Comparison of ENCODE assay signal across 8 cellular contexts in genomic region chr18:74082476-74083070, GRCh38.
A peak's percentile ranks its signal among the peaks of the same experiment; 100 is the strongest.
DNase-seq lines count a peak whose midpoint lies in the region; ATAC-seq, FAIRE-seq and TF ChIP-seq lines count a peak whose summit lies in the region.

No MANE protein-coding gene starts in this region.

- H3K9me3 Mint-ChIP-seq in CD4-positive, alpha-beta T cell = no peaks in the 10 kb centered on the region
- H3K9me3 Mint-ChIP-seq in activated T-helper 2 cell treated with anti-CD3 and anti-CD28 coated beads, Interferon-gamma antibody, Interleukin-2, Interleukin-4, amounts not matched to agents 10 μg/mL and 5 μg/mL and 100 μg/mL, durations not matched to agents 14 hours and 24 hours and 36 hours = no peaks in the 10 kb centered on the region

- H3K27me3 ChIP-seq in CD4-positive, alpha-beta T cell (ENCODE audit: control insufficient read depth, insufficient read depth, low read length) = no peaks in the 10 kb centered on the region
- H3K27me3 ChIP-seq in Panc1 (ENCODE audit: control insufficient read depth, insufficient read depth, low read length) = peaks cover 19% of the 10 kb centered on the region
- H3K27me3 ChIP-seq in small intestine (ENCODE audit: control insufficient read depth in 2 of 2, insufficient read depth in 2 of 2, low read length in 2 of 2) = no peaks in the 10 kb centered on the region

- POLR2A ChIA-PET in CD4-positive, alpha-beta T cell (lab: Charles Lee) = interaction anchor here (0.8 to 2.3 kb wide), 7 partner anchors 14 to 515 kb away, joined by 4 to 30 read pairs (median 6); partner anchors contain the start of genes CNDP2, FBXO15, TIMM21 and ZNF407
- POLR2A ChIA-PET in Panc1 (lab: Charles Lee) = no interaction called here

- intact Hi-C loops in CD4-positive, alpha-beta T cell (cut with DNase I, micrococcal nuclease) = loop anchor here (1.0 to 5.0 kb wide), 3 partner anchors 35 to 258 kb away; no protein-coding TSS in a partner anchor
- intact Hi-C loops in Panc1 (cut with micrococcal nuclease; ENCODE audit: unreplicated experiment) = loop anchor here (5.0 kb wide), 1 partner anchor 260 kb away; no protein-coding TSS in a partner anchor
- intact Hi-C loops in activated T-helper 2 cell treated with anti-CD3 and anti-CD28 coated beads, Interferon-gamma antibody, Interleukin-2, Interleukin-4, amounts not matched to agents 10 μg/mL and 5 μg/mL and 100 μg/mL, durations not matched to agents 14 hours and 24 hours and 36 hours (cut with micrococcal nuclease) = loop anchor here (1.0 to 5.0 kb wide), 6 partner anchors 18 to 260 kb away; partner anchors contain the start of gene TIMM21

- 7 to 18% (median 8%) methylated on average over 9 of the region's 9 CpGs for WGBS in small intestine, 3 donors

- no peaks in the 10 kb centered on the region for H3K36me3 ChIP-seq in Panc1 (ENCODE audit: control insufficient read depth, insufficient read depth, low read length)
- no peaks in the 10 kb centered on the region for H3K36me3 ChIP-seq in small intestine (ENCODE audit: control insufficient read depth in 2 of 2, insufficient read depth in 2 of 2, low read length in 2 of 2)

- peak overlapping the region in 1 of 2 experiments; percentile 20; a peak in 1 of 4 replicates for H3K4me3 ChIP-seq in Panc1 (ENCODE audit: low read depth in 2 of 2, low read length in 2 of 2)
- H3K4me3 ChIP-seq in small intestine (ENCODE audit: low read depth in 1 of 2, low read length in 2 of 2) = no peak overlapping the region

- ATAC-seq in CD4-positive, alpha-beta T cell (ENCODE audit: poor library complexity) = peak; percentile 97
- ATAC-seq in HG03378 (IDR thresholded peaks at IDR 0.05; ENCODE audit: unreplicated experiment) = peak; percentile 79
- ATAC-seq in Panc1 = peak; percentile 99
- ATAC-seq in GM21717 (IDR thresholded peaks at IDR 0.05; ENCODE audit: unreplicated experiment) = no peak

- peak overlapping the region; percentile 78 for H3K4me3 Mint-ChIP-seq in CD4-positive, alpha-beta T cell
- H3K4me3 Mint-ChIP-seq in activated T-helper 2 cell treated with anti-CD3 and anti-CD28 coated beads, Interferon-gamma antibody, Interleukin-2, Interleukin-4, amounts not matched to agents 10 μg/mL and 5 μg/mL and 100 μg/mL, durations not matched to agents 14 hours and 24 hours and 36 hours (ENCODE audit: low read depth) = peak overlapping the region; percentile 79

- no peaks in the 10 kb centered on the region for H3K9me3 ChIP-seq in CD4-positive, alpha-beta T cell (ENCODE audit: control insufficient read depth, low read length)
- H3K9me3 ChIP-seq in Panc1 (ENCODE audit: control insufficient read depth, insufficient read depth, low read depth, low read length) = no peaks in the 10 kb centered on the region
- no peaks in the 10 kb centered on the region for H3K9me3 ChIP-seq in small intestine (ENCODE audit: control insufficient read depth, low read depth)

- FAIRE-seq in GM19239 (lab: Jason Lieb, UNC) (no peak), small intestine (lab: Jason Lieb, UNC) (no peak)

- CTCF ChIA-PET in CD4-positive, alpha-beta T cell (lab: Charles Lee) = interaction anchor here (0.6 to 2.2 kb wide), 10 partner anchors 9 to 509 kb away, joined by 3 to 12 read pairs (median 3); no protein-coding TSS in a partner anchor
- CTCF ChIA-PET in Panc1 (lab: Charles Lee) = interaction anchor here (0.6 to 1.6 kb wide), 6 partner anchors 9 to 1320 kb away, joined by 3 to 13 read pairs (median 5); no protein-coding TSS in a partner anchor

- in situ Hi-C loops in Panc1 (cut with HindIII; ENCODE audit: low pct_unique_long_range_greater_than_20kb, low sequenced_read_pairs) = no loop called here

- 0 out of 2 replicates have a peak, but pooled peaks cover 3% of the 10 kb centered on the region for H3K4me1 ChIP-seq in Panc1 (ENCODE audit: control insufficient read depth, insufficient read depth, low read length)
- no peaks in the 10 kb centered on the region for H3K4me1 ChIP-seq in small intestine (ENCODE audit: control insufficient read depth in 2 of 2, insufficient read depth in 1 of 2, low read depth in 1 of 2, low read length in 1 of 2)

- no peaks in the 10 kb centered on the region for H3K36me3 Mint-ChIP-seq in CD4-positive, alpha-beta T cell (ENCODE audit: low read depth)
- no peaks in the 10 kb centered on the region for H3K36me3 Mint-ChIP-seq in activated T-helper 2 cell treated with anti-CD3 and anti-CD28 coated beads, Interferon-gamma antibody, Interleukin-2, Interleukin-4, amounts not matched to agents 10 μg/mL and 5 μg/mL and 100 μg/mL, durations not matched to agents 14 hours and 24 hours and 36 hours (ENCODE audit: low read depth)

- DNase-seq in CD4-positive, alpha-beta T cell = peak; percentile 43 to 75 (median 56)
- peak; percentile 53 for DNase-seq in GM19239 (ENCODE audit: insufficient read length, low spot score)
- peak; percentile 20 for DNase-seq in Panc1 (ENCODE audit: low read depth, low spot score)
- peak; percentile 63 for DNase-seq in activated T-helper 2 cell treated with anti-CD3 and anti-CD28 coated beads, Interferon-gamma antibody, Interleukin-2, Interleukin-4, amounts not matched to agents 10 μg/mL and 5 μg/mL and 100 μg/mL, durations not matched to agents 14 hours and 24 hours and 36 hours (ENCODE audit: low spot score)
- peak; percentile 83 for DNase-seq in globus pallidus (ENCODE audit: low spot score)
- DNase-seq in small intestine = peak; percentile 62

- TF ChIP-seq CTCF in CD4-positive, alpha-beta T cell (IDR thresholded peaks at IDR 0.05) = peak; percentile 60
- TF ChIP-seq CTCF in Panc1 (IDR thresholded peaks at IDR 0.05) = peak; percentile 89

- BruUV-seq in Panc1 (replicated peaks; lab: Mats Ljungman, UMichigan) = no TSS peak

- H3K27ac ChIP-seq in CD4-positive, alpha-beta T cell (ENCODE audit: low read depth, low read length) = peak overlapping the region; percentile 61
- H3K27ac ChIP-seq in Panc1 (ENCODE audit: low read length) = no peak overlapping the region
- H3K27ac ChIP-seq in small intestine (ENCODE audit: low read depth in 1 of 2, low read length in 1 of 2) = no peak overlapping the region

- H3K4me1 Mint-ChIP-seq in CD4-positive, alpha-beta T cell (ENCODE audit: low read depth) = peaks cover 22% of the 10 kb centered on the region
- H3K4me1 Mint-ChIP-seq in activated T-helper 2 cell treated with anti-CD3 and anti-CD28 coated beads, Interferon-gamma antibody, Interleukin-2, Interleukin-4, amounts not matched to agents 10 μg/mL and 5 μg/mL and 100 μg/mL, durations not matched to agents 14 hours and 24 hours and 36 hours (ENCODE audit: low read depth) = peaks cover 17% of the 10 kb centered on the region

- H3K27me3 Mint-ChIP-seq in CD4-positive, alpha-beta T cell = no peaks in the 10 kb centered on the region
- H3K27me3 Mint-ChIP-seq in activated T-helper 2 cell treated with anti-CD3 and anti-CD28 coated beads, Interferon-gamma antibody, Interleukin-2, Interleukin-4, amounts not matched to agents 10 μg/mL and 5 μg/mL and 100 μg/mL, durations not matched to agents 14 hours and 24 hours and 36 hours (ENCODE audit: low read depth) = peaks cover 7% of the 10 kb centered on the region

- peak overlapping the region; percentile 85 for H3K27ac Mint-ChIP-seq in CD4-positive, alpha-beta T cell
- H3K27ac Mint-ChIP-seq in activated T-helper 2 cell treated with anti-CD3 and anti-CD28 coated beads, Interferon-gamma antibody, Interleukin-2, Interleukin-4, amounts not matched to agents 10 μg/mL and 5 μg/mL and 100 μg/mL, durations not matched to agents 14 hours and 24 hours and 36 hours = peak overlapping the region; percentile 99

Comparison
In these comparisons a context has a peak if more than half of its experiments do, and no peak if none do; other contexts are left out.
1. DNase-seq: peak in every context shown above with its lines; median percentile 83 in globus pallidus; 63 in activated T-helper 2 cell treated with anti-CD3 and anti-CD28 coated beads, Interferon-gamma antibody, Interleukin-2, Interleukin-4, amounts not matched to agents 10 μg/mL and 5 μg/mL and 100 μg/mL, durations not matched to agents 14 hours and 24 hours and 36 hours; 62 in small intestine; 56 in CD4-positive, alpha-beta T cell; 53 in GM19239; 20 in Panc1.